Comparison of ENCODE assay signal across 30 cellular contexts in the genomic region with DNA sequence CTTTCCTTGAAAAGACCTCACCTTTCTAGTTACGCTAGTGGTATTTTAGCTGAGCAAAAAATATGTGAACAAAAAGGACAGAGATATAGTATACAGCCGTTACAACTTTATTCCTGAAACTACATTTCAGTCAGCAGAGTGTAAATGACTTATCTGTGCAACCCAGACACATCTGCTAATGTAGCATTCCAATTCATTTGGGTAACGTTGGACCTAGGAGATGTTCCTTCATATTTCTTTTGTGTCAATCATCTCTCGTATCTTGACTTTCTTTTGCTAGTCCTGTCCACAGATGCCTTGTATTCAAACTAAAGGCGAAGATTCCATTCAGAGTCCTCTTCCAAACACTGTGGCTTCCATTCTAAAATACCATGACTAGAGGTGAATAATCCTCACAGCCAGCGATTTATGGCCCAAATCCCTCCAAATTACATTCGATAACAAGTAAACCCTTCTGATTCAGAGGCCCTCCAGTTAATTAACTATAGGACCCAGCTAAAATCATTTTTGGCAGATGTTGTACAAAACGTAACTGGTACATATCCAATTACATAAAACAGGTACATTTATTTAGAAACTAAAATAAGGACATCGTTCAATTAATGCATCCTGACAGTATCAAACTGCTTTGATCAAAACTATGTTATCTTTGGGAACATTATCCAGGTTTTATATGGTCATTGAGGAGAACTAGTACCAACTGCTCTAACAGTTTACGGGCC.
"Had no signal": no experiment of that assay in that cellular context is flagged by ENCODE, and none has a peak within 500 bp of the region (broad histone marks: within the 10 kb centered on the region; RNA-seq: fewer than 3 reads in every experiment).

No MANE protein-coding gene starts in this region.

- H3K27me3 ChIP-seq: ascending aorta, cardiac muscle cell had no signal

- H3K27ac ChIP-seq: ascending aorta, cardiac muscle cell, coronary artery, VCaP had no signal

- H3K4me3 ChIP-seq: ascending aorta, cardiac muscle cell, coronary artery had no signal

- H3K36me3 ChIP-seq: ascending aorta, cardiac muscle cell had no signal

- FAIRE-seq: bronchial epithelial cell, colon, TTC549 had no signal

- ATAC-seq: activated CD8-positive, alpha-beta T cell treated with anti-CD3 and anti-CD28 coated beads for 36 hours; activated naive CD8-positive, alpha-beta T cell treated with anti-CD3 and anti-CD28 coated beads, Interleukin-2, amount 50 U/mL, for 24 hours had no signal

- H3K9me3 ChIP-seq: ascending aorta had no signal

- DNase-seq: activated B cell treated with CpG ODN at 0.5 μM for 24 hours; activated CD4-positive, alpha-beta memory T cell treated with anti-CD3 and anti-CD28 coated beads for 36 hours; activated CD4-positive, alpha-beta T cell treated with anti-CD3 and anti-CD28 coated beads for 4 hours; activated CD4-positive, alpha-beta T cell treated with anti-CD3 and anti-CD28 coated beads, Interleukin-2, amount 10 ng/mL, durations not matched to agents 24 days and 14 days; activated CD4-positive, alpha-beta T cell treated with anti-CD3 and anti-CD28 coated beads, Interleukin-2, amount 50 U/mL, for 1 hour; activated CD4-positive, alpha-beta T cell treated with anti-CD3 and anti-CD28 coated beads, Interleukin-2, amount 50 U/mL, for 4 hours; activated CD4-positive, CD25-positive, alpha-beta regulatory T cell treated with anti-CD3 and anti-CD28 coated beads, Interleukin-2, amount 50 U/mL, for 72 hours; activated CD8-positive, alpha-beta memory T cell treated with anti-CD3 and anti-CD28 coated beads, Interleukin-2, amount 50 U/mL, for 4 hours; activated CD8-positive, alpha-beta T cell treated with anti-CD3 and anti-CD28 coated beads for 36 hours; activated effector memory CD4-positive, alpha-beta T cell treated with Interleukin-2 at 50 U/mL for 16 hours; activated gamma-delta T cell; activated naive CD4-positive, alpha-beta T cell treated with anti-CD3 and anti-CD28 coated beads, Interleukin-2, amount 10 ng/mL, durations not matched to agents 7 days and 5 days; activated naive CD4-positive, alpha-beta T cell treated with Interleukin-2 at 50 U/mL for 16 hours; activated naive CD8-positive, alpha-beta T cell treated with anti-CD3 and anti-CD28 coated beads, Interleukin-2, amount 10 ng/mL, durations not matched to agents 7 days and 5 days; activated naive CD8-positive, alpha-beta T cell treated with anti-CD3 and anti-CD28 coated beads, Interleukin-2, amount 50 U/mL, for 24 hours; activated T-cell treated with anti-CD3 and anti-CD28 coated beads for 4 hours; activated T-cell treated with anti-CD3 and anti-CD28 coated beads, Interleukin-2, amount 50 U/mL, for 1 hour; activated T-cell treated with anti-CD3 and anti-CD28 coated beads, Interleukin-2, amount 50 U/mL, for 48 hours; amygdala; anterior cingulate cortex; cerebellar nuclear complex; T-helper 2 cell; T-helper 9 cell had no signal

- H3K4me1 ChIP-seq: ascending aorta had no signal
